ENCODE assay signal across 1 cellular context in genomic region chr3:129392106-129392887, GRCh38. TPM values are rescaled to one million over a fixed set of nuclear protein-coding genes. Genes with fewer than 3 reads are reported as not detected.
"Had no signal": no experiment of that assay in that cellular context is flagged by ENCODE, and none has a peak within 500 bp of the region (broad histone marks: within the 10 kb centered on the region; RNA-seq: fewer than 3 reads in every experiment).

No MANE protein-coding gene starts in this region.

RNA-seq across cellular contexts. Expression of gene EFCAB12, which starts 36.1 kb away (rescaled TPM):
- total RNA-seq: M059J had no signal
